In the genomic region with DNA sequence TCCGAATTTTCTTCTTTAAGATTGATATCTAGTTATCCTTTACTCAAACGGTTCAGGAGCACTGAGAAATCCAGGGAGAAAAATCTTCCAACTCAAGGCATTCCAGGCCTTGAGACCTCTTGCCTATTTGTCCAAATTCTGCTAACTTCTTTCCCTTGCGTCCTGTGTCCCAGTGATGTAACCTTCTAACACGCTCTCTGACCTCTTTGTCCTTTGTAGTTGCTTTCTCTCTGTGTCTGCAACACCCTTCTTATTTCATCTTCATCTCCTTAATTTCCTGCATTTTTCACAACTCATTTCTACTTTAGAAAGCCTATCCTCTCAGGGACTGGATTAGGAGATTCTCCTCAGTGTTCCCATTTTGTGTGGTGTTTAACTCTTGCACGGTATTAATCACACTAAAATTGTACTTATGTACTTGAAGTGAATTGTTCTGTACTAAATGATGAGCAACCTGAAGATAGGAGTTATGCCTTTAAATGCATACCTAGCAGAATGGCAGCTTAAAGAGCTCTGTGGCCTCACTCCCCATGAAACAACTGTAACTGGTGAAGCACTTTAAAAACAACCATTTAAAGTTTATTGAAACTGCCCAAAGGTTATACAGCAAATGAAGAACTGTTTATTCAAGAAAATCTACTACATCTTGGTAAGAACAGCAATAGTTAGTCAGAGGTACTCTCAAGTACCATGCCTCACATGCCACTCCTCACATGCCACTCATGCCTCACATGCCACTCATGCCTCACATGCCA, we compare ENCODE assay signal across 2 cellular contexts.
TF ChIP-seq lines count a peak whose summit lies in the region.

No MANE protein-coding gene starts in this region.

TF ChIP-seq in Ishikawa, 13 proteins besides CTCF, POLR2A, EP300 and RAD21:
- TF ChIP-seq TCF12 (IDR thresholded peaks at IDR 0.05; ENCODE audit: low read depth) (peak; percentile 74), ZBTB7A (IDR thresholded peaks at IDR 0.05; ENCODE audit: low read depth) (no peak)
- TF ChIP-seq, protein P1, sequence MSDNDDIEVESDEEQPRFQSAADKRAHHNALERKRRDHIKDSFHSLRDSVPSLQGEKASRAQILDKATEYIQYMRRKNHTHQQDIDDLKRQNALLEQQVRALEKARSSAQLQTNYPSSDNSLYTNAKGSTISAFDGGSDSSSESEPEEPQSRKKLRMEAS (IDR thresholded peaks at IDR 0.05), result no peak; the same call in 1 of the 2 replicates
- TF ChIP-seq, protein P2, sequence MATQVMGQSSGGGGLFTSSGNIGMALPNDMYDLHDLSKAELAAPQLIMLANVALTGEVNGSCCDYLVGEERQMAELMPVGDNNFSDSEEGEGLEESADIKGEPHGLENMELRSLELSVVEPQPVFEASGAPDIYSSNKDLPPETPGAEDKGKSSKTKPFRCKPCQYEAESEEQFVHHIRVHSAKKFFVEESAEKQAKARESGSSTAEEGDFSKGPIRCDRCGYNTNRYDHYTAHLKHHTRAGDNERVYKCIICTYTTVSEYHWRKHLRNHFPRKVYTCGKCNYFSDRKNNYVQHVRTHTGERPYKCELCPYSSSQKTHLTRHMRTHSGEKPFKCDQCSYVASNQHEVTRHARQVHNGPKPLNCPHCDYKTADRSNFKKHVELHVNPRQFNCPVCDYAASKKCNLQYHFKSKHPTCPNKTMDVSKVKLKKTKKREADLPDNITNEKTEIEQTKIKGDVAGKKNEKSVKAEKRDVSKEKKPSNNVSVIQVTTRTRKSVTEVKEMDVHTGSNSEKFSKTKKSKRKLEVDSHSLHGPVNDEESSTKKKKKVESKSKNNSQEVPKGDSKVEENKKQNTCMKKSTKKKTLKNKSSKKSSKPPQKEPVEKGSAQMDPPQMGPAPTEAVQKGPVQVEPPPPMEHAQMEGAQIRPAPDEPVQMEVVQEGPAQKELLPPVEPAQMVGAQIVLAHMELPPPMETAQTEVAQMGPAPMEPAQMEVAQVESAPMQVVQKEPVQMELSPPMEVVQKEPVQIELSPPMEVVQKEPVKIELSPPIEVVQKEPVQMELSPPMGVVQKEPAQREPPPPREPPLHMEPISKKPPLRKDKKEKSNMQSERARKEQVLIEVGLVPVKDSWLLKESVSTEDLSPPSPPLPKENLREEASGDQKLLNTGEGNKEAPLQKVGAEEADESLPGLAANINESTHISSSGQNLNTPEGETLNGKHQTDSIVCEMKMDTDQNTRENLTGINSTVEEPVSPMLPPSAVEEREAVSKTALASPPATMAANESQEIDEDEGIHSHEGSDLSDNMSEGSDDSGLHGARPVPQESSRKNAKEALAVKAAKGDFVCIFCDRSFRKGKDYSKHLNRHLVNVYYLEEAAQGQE (IDR thresholded peaks at IDR 0.05; ENCODE audit: low read depth), result no peak

TF ChIP-seq in H1, 55 proteins besides CTCF, POLR2A, EP300 and RAD21:
- TF ChIP-seq, protein P3, sequence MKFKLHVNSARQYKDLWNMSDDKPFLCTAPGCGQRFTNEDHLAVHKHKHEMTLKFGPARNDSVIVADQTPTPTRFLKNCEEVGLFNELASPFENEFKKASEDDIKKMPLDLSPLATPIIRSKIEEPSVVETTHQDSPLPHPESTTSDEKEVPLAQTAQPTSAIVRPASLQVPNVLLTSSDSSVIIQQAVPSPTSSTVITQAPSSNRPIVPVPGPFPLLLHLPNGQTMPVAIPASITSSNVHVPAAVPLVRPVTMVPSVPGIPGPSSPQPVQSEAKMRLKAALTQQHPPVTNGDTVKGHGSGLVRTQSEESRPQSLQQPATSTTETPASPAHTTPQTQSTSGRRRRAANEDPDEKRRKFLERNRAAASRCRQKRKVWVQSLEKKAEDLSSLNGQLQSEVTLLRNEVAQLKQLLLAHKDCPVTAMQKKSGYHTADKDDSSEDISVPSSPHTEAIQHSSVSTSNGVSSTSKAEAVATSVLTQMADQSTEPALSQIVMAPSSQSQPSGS (IDR thresholded peaks at IDR 0.05; ENCODE audit: low read length), result no peak
- no peak for TF ChIP-seq MAFK (IDR thresholded peaks at IDR 0.05; ENCODE audit: low read depth, low read length)
- TF ChIP-seq BRCA1 (IDR thresholded peaks at IDR 0.05; ENCODE audit: low read depth, low read length), result no peak
- TF ChIP-seq, protein P1 (IDR thresholded peaks at IDR 0.05), result no peak; the same call in 1 of the 2 replicates
- no peak for TF ChIP-seq ZNF274 (IDR thresholded peaks at IDR 0.05; ENCODE audit: borderline replicate concordance, extremely low read depth, low read length)
- no peak for TF ChIP-seq CREB1 (IDR thresholded peaks at IDR 0.05)
- no peak for TF ChIP-seq HDAC2 (IDR thresholded peaks at IDR 0.05; ENCODE audit: borderline replicate concordance in 1 of 2, low read depth in 2 of 2, low read length in 2 of 2)
- TF ChIP-seq GABPA (IDR thresholded peaks at IDR 0.05; ENCODE audit: borderline replicate concordance, insufficient read depth, low read length), result no peak
- no peak for TF ChIP-seq POLR2AphosphoS5 (IDR thresholded peaks at IDR 0.05; ENCODE audit: low read depth, low read length)
- no peak for TF ChIP-seq CHD1 (IDR thresholded peaks at IDR 0.05; ENCODE audit: low read depth, low read length)
- no peak for TF ChIP-seq JUND (IDR thresholded peaks at IDR 0.05; ENCODE audit: low read length)
